10 cellular contexts compared by ENCODE assay signal in the genomic region with DNA sequence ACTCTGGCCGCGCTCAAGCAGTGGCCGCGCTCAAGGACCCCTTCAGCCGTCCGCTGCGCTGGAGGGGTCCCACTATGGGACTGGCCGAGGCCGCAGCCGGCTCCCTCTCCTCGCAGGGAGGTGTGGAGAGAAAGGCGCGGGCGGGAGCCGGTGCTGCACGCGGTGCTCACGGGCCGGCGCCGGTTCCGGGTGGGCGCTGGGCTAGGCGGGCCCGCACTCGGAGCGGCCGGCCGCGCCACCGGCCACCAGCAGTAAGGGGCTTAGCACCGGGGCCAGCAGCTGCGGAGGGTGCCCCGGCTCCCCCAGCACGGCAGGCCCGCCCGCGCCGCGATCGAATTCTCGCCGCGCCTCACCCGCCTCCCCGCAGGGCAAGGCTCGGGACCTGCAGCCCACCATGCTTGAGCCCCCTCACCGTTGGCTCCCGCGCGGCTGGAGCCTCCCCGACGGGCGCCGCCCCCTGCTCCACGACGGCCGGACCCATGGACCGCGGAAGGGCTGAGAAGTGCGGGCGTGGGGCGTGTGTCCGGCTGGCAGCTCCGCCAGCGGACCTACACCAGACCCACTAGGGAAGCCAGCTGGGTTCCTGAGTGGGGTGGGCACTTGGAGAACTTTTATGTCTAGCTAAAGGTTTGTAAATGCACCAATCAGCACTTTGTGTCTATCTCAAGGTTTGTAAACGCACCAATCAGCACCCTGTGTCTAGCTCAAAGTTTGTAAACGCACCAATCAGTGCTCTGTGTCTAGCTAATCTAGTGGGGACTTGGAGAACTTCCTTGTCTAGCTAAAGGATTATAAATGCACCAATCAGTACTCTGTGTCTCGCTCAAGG. TPM values are rescaled to one million over a fixed set of nuclear protein-coding genes. Genes with fewer than 3 reads are reported as not detected.
DNase-seq lines count a peak whose midpoint lies in the region; ATAC-seq and TF ChIP-seq lines count a peak whose summit lies in the region.
"Had no signal": no experiment of that assay in that cellular context is flagged by ENCODE, and none has a peak within 500 bp of the region (broad histone marks: within the 10 kb centered on the region; RNA-seq: fewer than 3 reads in every experiment).

No MANE protein-coding gene starts in this region.

- ATAC-seq in GM23338 (peak; percentile 52), left cardiac atrium (peak; percentile 66 to 69), GM19328 (IDR thresholded peaks at IDR 0.05; ENCODE audit: unreplicated experiment) (no peak), GM21786 (IDR thresholded peaks at IDR 0.05; ENCODE audit: unreplicated experiment) (no peak)

- peak overlapping the region; percentile 78 for H3K4me2 ChIP-seq in GM23338
- peak overlapping the region; percentile 78 for H3K4me2 ChIP-seq in skeletal muscle satellite cell (ENCODE audit: low read length)

- no peak overlapping the region for H3K27ac Mint-ChIP-seq in GM23338
- no peak overlapping the region for H3K27ac Mint-ChIP-seq in activated naive CD8-positive, alpha-beta T cell

- no peak overlapping the region for H3K27ac ChIP-seq in GM23338 (ENCODE audit: low read depth)
- H3K27ac ChIP-seq: neutrophil had no signal

- TF ChIP-seq CTCF in GM23338 (conservative IDR thresholded peaks at IDR 0.05; ENCODE audit: low read depth in 2 of 2), result no peak

- H3K4me1 ChIP-seq in GM23338 (ENCODE audit: insufficient read depth), result peaks cover 14% of the 10 kb centered on the region; the same call in 1 of the 2 replicates
- no peaks in the 10 kb centered on the region for H3K4me1 ChIP-seq in skeletal muscle satellite cell (ENCODE audit: control insufficient read depth, insufficient read depth, low read length)

- H3K9ac ChIP-seq in skeletal muscle satellite cell (ENCODE audit: low read depth, low read length), result no peak overlapping the region

- H3K4me1 Mint-ChIP-seq in GM23338, result peaks cover 11% of the 10 kb centered on the region; the same call in 2 of the 3 replicates
- H3K4me1 Mint-ChIP-seq in activated naive CD8-positive, alpha-beta T cell (ENCODE audit: low read depth), result peaks cover 4% of the 10 kb centered on the region

- H3K36me3 ChIP-seq in GM23338 (ENCODE audit: insufficient read depth), result no peaks in the 10 kb centered on the region
- no peaks in the 10 kb centered on the region for H3K36me3 ChIP-seq in skeletal muscle satellite cell (ENCODE audit: insufficient read depth, low read length)
- H3K36me3 ChIP-seq: neutrophil had no signal

- peaks cover 6% of the 10 kb centered on the region for H3K9me3 Mint-ChIP-seq in GM23338
- no peaks in the 10 kb centered on the region for H3K9me3 Mint-ChIP-seq in activated naive CD8-positive, alpha-beta T cell (ENCODE audit: low read depth)

- peak overlapping the region; percentile 92 for H2AFZ ChIP-seq in GM23338

- H3K79me2 ChIP-seq in GM23338 (replicated peaks; ENCODE audit: insufficient read depth), result no peaks in the 10 kb centered on the region

- peaks cover 7% of the 10 kb centered on the region for H3K27me3 Mint-ChIP-seq in GM23338 (ENCODE audit: insufficient read depth, low read depth, poor library complexity)
- H3K27me3 Mint-ChIP-seq in activated naive CD8-positive, alpha-beta T cell, result peaks cover 22% of the 10 kb centered on the region

- H3K4me3 Mint-ChIP-seq in GM23338, result peak overlapping the region; percentile 48; the same call in 2 of the 3 replicates
- peak overlapping the region; percentile 53 for H3K4me3 Mint-ChIP-seq in activated naive CD8-positive, alpha-beta T cell

- peaks cover 21% of the 10 kb centered on the region for H3K27me3 ChIP-seq in GM23338 (ENCODE audit: insufficient read depth)
- H3K27me3 ChIP-seq in skeletal muscle satellite cell (ENCODE audit: control insufficient read depth, insufficient read depth, low read length), result peaks cover 7% of the 10 kb centered on the region

- intact Hi-C loops in left cardiac atrium (cut with DNase I), result loop anchor here in 1 of 2 donors (5.0 kb wide), 2 partner anchors 340 to 355 kb away; a partner anchor contains a TSS

- no peaks in the 10 kb centered on the region for H3K9me2 ChIP-seq in GM23338 (ENCODE audit: insufficient read depth)

- no peaks in the 10 kb centered on the region; the same call in 2 of the 3 replicates for H3K36me3 Mint-ChIP-seq in GM23338 (ENCODE audit: low read depth)
- H3K36me3 Mint-ChIP-seq in activated naive CD8-positive, alpha-beta T cell, result no peaks in the 10 kb centered on the region

- H3K4me3 ChIP-seq in GM23338, result peak overlapping the region; percentile 55
- peak overlapping the region; percentile 54 for H3K4me3 ChIP-seq in skeletal muscle satellite cell (ENCODE audit: low read length)

- no peaks in the 10 kb centered on the region for H4K20me1 ChIP-seq in GM23338 (replicated peaks; ENCODE audit: insufficient read depth)

- DNase-seq in GM23338 (ENCODE audit: low spot score), result peak; percentile 32
- DNase-seq in left cardiac atrium, result peak; percentile 25
- DNase-seq in stimulated activated CD4-positive, alpha-beta T cell treated with anti-CD3 and anti-CD28 coated beads, Interleukin-4, amount 100 ng/mL, for 1 hour, result no peak
- DNase-seq in NCI-H146 treated with DMSO at 0.1 percent for 48 hours (lab: John Stamatoyannopoulos, UW; ENCODE audit: unreplicated experiment), result no peak
- DNase-seq: NCI-H1694 treated with DMSO at 0.1 percent for 48 hours had no signal

- no peaks in the 10 kb centered on the region for H3K9me3 ChIP-seq in skeletal muscle satellite cell (replicated peaks; ENCODE audit: low read length)

- H3F3A ChIP-seq in GM23338 (replicated peaks; ENCODE audit: low read depth), result peaks cover 9% of the 10 kb centered on the region

TF ChIP-seq in GM23338, 12 proteins besides CTCF, POLR2A, EP300 and RAD21 (continues in another document):
- TF ChIP-seq, protein P1, sequence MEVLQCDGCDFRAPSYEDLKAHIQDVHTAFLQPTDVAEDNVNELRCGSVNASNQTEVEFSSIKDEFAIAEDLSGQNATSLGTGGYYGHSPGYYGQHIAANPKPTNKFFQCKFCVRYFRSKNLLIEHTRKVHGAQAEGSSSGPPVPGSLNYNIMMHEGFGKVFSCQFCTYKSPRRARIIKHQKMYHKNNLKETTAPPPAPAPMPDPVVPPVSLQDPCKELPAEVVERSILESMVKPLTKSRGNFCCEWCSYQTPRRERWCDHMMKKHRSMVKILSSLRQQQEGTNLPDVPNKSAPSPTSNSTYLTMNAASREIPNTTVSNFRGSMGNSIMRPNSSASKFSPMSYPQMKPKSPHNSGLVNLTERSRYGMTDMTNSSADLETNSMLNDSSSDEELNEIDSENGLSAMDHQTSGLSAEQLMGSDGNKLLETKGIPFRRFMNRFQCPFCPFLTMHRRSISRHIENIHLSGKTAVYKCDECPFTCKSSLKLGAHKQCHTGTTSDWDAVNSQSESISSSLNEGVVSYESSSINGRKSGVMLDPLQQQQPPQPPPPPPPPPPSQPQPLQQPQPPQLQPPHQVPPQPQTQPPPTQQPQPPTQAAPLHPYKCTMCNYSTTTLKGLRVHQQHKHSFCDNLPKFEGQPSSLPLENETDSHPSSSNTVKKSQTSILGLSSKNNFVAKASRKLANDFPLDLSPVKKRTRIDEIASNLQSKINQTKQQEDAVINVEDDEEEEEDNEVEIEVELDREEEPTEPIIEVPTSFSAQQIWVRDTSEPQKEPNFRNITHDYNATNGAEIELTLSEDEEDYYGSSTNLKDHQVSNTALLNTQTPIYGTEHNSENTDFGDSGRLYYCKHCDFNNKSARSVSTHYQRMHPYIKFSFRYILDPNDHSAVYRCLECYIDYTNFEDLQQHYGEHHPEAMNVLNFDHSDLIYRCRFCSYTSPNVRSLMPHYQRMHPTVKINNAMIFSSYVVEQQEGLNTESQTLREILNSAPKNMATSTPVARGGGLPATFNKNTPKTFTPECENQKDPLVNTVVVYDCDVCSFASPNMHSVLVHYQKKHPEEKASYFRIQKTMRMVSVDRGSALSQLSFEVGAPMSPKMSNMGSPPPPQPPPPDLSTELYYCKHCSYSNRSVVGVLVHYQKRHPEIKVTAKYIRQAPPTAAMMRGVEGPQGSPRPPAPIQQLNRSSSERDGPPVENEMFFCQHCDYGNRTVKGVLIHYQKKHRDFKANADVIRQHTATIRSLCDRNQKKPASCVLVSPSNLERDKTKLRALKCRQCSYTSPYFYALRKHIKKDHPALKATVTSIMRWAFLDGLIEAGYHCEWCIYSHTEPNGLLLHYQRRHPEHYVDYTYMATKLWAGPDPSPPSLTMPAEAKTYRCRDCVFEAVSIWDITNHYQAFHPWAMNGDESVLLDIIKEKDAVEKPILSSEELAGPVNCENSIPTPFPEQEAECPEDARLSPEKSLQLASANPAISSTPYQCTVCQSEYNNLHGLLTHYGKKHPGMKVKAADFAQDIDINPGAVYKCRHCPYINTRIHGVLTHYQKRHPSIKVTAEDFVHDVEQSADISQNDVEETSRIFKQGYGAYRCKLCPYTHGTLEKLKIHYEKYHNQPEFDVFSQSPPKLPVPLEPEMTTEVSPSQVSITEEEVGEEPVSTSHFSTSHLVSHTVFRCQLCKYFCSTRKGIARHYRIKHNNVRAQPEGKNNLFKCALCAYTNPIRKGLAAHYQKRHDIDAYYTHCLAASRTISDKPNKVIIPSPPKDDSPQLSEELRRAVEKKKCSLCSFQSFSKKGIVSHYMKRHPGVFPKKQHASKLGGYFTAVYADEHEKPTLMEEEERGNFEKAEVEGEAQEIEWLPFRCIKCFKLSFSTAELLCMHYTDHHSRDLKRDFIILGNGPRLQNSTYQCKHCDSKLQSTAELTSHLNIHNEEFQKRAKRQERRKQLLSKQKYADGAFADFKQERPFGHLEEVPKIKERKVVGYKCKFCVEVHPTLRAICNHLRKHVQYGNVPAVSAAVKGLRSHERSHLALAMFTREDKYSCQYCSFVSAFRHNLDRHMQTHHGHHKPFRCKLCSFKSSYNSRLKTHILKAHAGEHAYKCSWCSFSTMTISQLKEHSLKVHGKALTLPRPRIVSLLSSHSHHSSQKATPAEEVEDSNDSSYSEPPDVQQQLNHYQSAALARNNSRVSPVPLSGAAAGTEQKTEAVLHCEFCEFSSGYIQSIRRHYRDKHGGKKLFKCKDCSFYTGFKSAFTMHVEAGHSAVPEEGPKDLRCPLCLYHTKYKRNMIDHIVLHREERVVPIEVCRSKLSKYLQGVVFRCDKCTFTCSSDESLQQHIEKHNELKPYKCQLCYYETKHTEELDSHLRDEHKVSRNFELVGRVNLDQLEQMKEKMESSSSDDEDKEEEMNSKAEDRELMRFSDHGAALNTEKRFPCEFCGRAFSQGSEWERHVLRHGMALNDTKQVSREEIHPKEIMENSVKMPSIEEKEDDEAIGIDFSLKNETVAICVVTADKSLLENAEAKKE (CRISPR knock-in tag; IDR thresholded peaks at IDR 0.05), result no peak

RNA-seq across cellular contexts. Expression of a gene that starts 49.5 kb away (rescaled TPM):
- 9.9 and 10.6 TPM in 2 replicates for total RNA-seq in GM23338 (2014; rRNA removed; shearing (Covaris generic))
- polyA plus RNA-seq in GM23338 (2016; fragmentation: Nextera tagmentation; extraction: Ambion mirVana), result 5.3 and 7.7 TPM in 2 replicates
- 10 to 100 TPM; 10.5 to 10.9 TPM for total RNA-seq in left cardiac atrium
- 6.1 and 7.0 TPM in 2 replicates for total RNA-seq in skeletal muscle satellite cell (2012; rRNA removed)

RNA-seq across cellular contexts. Expression of a gene that starts 49.7 kb away (rescaled TPM):
- 9.8 and 10.8 TPM in 2 replicates for total RNA-seq in GM23338 (2014; rRNA removed; shearing (Covaris generic))
- polyA plus RNA-seq in GM23338 (2016; fragmentation: Nextera tagmentation; extraction: Ambion mirVana), result 5.8 and 9.6 TPM in 2 replicates
- total RNA-seq in left cardiac atrium, result 10 to 100 TPM; 14.8 to 18.6 TPM
- 12.4 and 14.9 TPM in 2 replicates for total RNA-seq in skeletal muscle satellite cell (2012; rRNA removed)

Comparison
In these comparisons a context has a peak if more than half of its experiments do, and no peak if none do; other contexts are left out.
1. ATAC-seq: peak in GM23338 (single experiment) and left cardiac atrium (2 of 2); none in GM19328 (single experiment) and GM21786 (single experiment).
2. DNase-seq: peak in GM23338 (single experiment) and left cardiac atrium (single experiment); none in stimulated activated CD4-positive, alpha-beta T cell treated with anti-CD3 and anti-CD28 coated beads, Interleukin-4, amount 100 ng/mL, for 1 hour (single experiment) and NCI-H146 treated with DMSO at 0.1 percent for 48 hours (single experiment).